1 cellular context compared by ENCODE assay signal in the genomic region with DNA sequence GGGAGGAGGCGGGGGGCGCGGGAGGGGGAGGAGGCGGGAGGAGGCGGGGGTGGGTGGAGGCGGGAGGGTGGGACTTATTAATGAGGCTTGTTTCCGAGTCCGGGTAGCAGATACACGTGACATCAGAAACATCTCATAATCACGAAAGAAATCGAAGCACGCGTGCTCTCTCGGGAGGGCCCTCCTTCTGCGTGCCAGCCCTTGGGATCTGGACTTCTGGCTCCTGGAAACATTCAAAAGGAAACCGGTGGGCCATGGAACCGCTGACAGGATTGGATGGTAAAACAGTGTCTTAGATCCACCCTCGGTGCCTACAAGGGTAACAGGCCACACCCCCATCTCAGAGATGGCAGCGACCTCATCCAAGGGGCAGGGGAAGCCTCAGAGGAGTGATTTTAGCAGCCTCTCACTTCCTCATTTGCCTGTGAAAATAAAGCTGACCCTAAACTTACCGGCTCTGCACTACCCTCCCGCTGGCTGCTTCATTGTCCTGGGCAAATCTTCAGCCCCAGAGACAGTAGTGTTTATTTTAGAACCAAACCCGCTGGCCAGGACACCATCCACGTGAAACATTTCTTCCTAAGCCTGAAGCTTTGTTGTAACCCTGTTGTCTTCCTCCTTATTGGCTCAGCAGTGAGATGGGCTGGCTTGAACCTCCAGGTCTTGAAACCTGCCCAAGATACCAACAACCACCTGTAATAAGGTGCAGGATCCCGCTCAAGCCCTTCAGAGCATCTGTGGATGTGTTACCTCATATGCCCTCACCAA.
TF ChIP-seq lines count a peak whose summit lies in the region.

No MANE protein-coding gene starts in this region.

TF ChIP-seq in HepG2, 621 proteins besides CTCF, POLR2A, EP300 and RAD21 (continued from another document and continues in another):
- TF ChIP-seq ARID2 (CRISPR knock-in tag; IDR thresholded peaks at IDR 0.05; ENCODE audit: borderline replicate concordance) (0 out of 2 replicates have a peak, but pooled peaks have one; percentile 5), ZFP36L1 (CRISPR knock-in tag; IDR thresholded peaks at IDR 0.05) (no peak), HNF4A (CRISPR knock-in tag; IDR thresholded peaks at IDR 0.05) (0 out of 2 replicates have a peak, but pooled peaks have one; percentile 37), PHB2 (IDR thresholded peaks at IDR 0.05; ENCODE audit: partially characterized antibody) (no peak), ISX (CRISPR knock-in tag; conservative IDR thresholded peaks at IDR 0.05) (no peak), FOXA1 (IDR thresholded peaks at IDR 0.05) (no peak), FOXA1 (CRISPR knock-in tag; IDR thresholded peaks at IDR 0.05) (0 out of 2 replicates have a peak, but pooled peaks have one; percentile 32), ZNF224 (CRISPR knock-in tag; IDR thresholded peaks at IDR 0.05) (0 out of 2 replicates have a peak, but pooled peaks have one; percentile 59), SOX5 (CRISPR knock-in tag; IDR thresholded peaks at IDR 0.05; ENCODE audit: borderline replicate concordance) (peak; percentile 71; the same call in 1 of the 2 replicates), DNMT1 (CRISPR knock-in tag; IDR thresholded peaks at IDR 0.05) (no peak), TOE1 (CRISPR knock-in tag; IDR thresholded peaks at IDR 0.05) (no peak), HNRNPUL1 (IDR thresholded peaks at IDR 0.05; ENCODE audit: low read depth, low read length) (no peak), PRPF4 (IDR thresholded peaks at IDR 0.05; ENCODE audit: low read depth, low read length, poor library complexity, severe bottlenecking) (no peak), IRF2 (CRISPR knock-in tag; IDR thresholded peaks at IDR 0.05) (peak; percentile 14; the same call in 1 of the 2 replicates), ZNF883 (CRISPR knock-in tag; IDR thresholded peaks at IDR 0.05; ENCODE audit: not compliant biosample characterization) (no peak), PCBP1 (IDR thresholded peaks at IDR 0.05; ENCODE audit: borderline replicate concordance, low read depth, low read length) (0 out of 2 replicates have a peak, but pooled peaks have one; percentile 68), NR2F6 (IDR thresholded peaks at IDR 0.05) (peak; percentile 33; the same call in 1 of the 2 replicates), NR2F6 (CRISPR knock-in tag; IDR thresholded peaks at IDR 0.05) (peak; percentile 15; the same call in 1 of the 2 replicates), RBM22 (optimal IDR thresholded peaks at IDR 0.05; ENCODE audit: low read length) (peak; percentile 79), ZSCAN21 (CRISPR knock-in tag; IDR thresholded peaks at IDR 0.05; ENCODE audit: borderline replicate concordance) (0 out of 2 replicates have a peak, but pooled peaks have one; percentile 44), ZNF614 (CRISPR knock-in tag; IDR thresholded peaks at IDR 0.05; ENCODE audit: borderline replicate concordance) (no peak), ZNF773 (CRISPR knock-in tag; IDR thresholded peaks at IDR 0.05; ENCODE audit: borderline replicate concordance) (peak; percentile 41; the same call in 1 of the 2 replicates), ZSCAN12 (CRISPR knock-in tag; IDR thresholded peaks at IDR 0.05) (no peak), MED1 (CRISPR knock-in tag; IDR thresholded peaks at IDR 0.05) (peak; percentile 72), RFXAP (CRISPR knock-in tag; IDR thresholded peaks at IDR 0.05; ENCODE audit: borderline replicate concordance) (peak; percentile 56; the same call in 1 of the 2 replicates), THAP11 (CRISPR knock-in tag; IDR thresholded peaks at IDR 0.05) (peak; percentile 6; the same call in 1 of the 2 replicates), CAMTA2 (CRISPR knock-in tag; IDR thresholded peaks at IDR 0.05; ENCODE audit: borderline replicate concordance) (no peak), U2AF1 (optimal IDR thresholded peaks at IDR 0.05; ENCODE audit: low read depth, low read length) (peak; percentile 92), MYC (CRISPR knock-in tag; IDR thresholded peaks at IDR 0.05; ENCODE audit: borderline replicate concordance) (peak; percentile 37; the same call in 1 of the 2 replicates), HMG20A (CRISPR knock-in tag; IDR thresholded peaks at IDR 0.05; ENCODE audit: borderline replicate concordance) (peak; percentile 48), BHLHE40 (IDR thresholded peaks at IDR 0.05; ENCODE audit: low read length) (peak; percentile 75), HDAC2 (CRISPR knock-in tag; IDR thresholded peaks at IDR 0.05) (peak; percentile 56; the same call in 1 of the 2 replicates), RBFOX2 (IDR thresholded peaks at IDR 0.05; ENCODE audit: low read depth, low read length) (peak; percentile 51)
- TF ChIP-seq, protein P1, sequence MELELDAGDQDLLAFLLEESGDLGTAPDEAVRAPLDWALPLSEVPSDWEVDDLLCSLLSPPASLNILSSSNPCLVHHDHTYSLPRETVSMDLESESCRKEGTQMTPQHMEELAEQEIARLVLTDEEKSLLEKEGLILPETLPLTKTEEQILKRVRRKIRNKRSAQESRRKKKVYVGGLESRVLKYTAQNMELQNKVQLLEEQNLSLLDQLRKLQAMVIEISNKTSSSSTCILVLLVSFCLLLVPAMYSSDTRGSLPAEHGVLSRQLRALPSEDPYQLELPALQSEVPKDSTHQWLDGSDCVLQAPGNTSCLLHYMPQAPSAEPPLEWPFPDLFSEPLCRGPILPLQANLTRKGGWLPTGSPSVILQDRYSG (CRISPR knock-in tag; IDR thresholded peaks at IDR 0.05), result 0 out of 2 replicates have a peak, but pooled peaks have one; percentile 28
- TF ChIP-seq, protein P2, sequence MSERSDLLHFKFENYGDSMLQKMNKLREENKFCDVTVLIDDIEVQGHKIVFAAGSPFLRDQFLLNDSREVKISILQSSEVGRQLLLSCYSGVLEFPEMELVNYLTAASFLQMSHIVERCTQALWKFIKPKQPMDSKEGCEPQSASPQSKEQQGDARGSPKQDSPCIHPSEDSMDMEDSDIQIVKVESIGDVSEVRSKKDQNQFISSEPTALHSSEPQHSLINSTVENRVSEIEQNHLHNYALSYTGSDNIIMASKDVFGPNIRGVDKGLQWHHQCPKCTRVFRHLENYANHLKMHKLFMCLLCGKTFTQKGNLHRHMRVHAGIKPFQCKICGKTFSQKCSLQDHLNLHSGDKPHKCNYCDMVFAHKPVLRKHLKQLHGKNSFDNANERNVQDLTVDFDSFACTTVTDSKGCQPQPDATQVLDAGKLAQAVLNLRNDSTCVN (CRISPR knock-in tag; IDR thresholded peaks at IDR 0.05; ENCODE audit: borderline replicate concordance), result peak; percentile 34; the same call in 1 of the 2 replicates
- TF ChIP-seq, protein P3, sequence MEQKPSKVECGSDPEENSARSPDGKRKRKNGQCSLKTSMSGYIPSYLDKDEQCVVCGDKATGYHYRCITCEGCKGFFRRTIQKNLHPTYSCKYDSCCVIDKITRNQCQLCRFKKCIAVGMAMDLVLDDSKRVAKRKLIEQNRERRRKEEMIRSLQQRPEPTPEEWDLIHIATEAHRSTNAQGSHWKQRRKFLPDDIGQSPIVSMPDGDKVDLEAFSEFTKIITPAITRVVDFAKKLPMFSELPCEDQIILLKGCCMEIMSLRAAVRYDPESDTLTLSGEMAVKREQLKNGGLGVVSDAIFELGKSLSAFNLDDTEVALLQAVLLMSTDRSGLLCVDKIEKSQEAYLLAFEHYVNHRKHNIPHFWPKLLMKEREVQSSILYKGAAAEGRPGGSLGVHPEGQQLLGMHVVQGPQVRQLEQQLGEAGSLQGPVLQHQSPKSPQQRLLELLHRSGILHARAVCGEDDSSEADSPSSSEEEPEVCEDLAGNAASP (CRISPR knock-in tag; IDR thresholded peaks at IDR 0.05; ENCODE audit: borderline replicate concordance), result peak; percentile 57; the same call in 1 of the 2 replicates
- TF ChIP-seq, protein P4, sequence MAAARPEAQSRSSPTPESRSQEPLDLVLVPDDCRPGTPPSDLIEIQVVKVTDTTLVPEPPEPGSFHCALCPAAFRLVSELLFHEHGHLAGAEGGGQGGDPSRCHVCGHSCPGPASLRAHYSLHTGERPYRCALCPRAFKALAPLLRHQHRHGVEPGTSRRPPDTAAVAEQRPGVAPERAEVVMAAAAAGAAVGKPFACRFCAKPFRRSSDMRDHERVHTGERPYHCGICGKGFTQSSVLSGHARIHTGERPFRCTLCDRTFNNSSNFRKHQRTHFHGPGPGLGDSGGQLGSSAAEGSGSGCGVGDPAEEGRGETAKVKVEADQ (CRISPR knock-in tag; IDR thresholded peaks at IDR 0.05; ENCODE audit: borderline replicate concordance), result 0 out of 2 replicates have a peak, but pooled peaks have one; percentile 32
- TF ChIP-seq, protein P5, sequence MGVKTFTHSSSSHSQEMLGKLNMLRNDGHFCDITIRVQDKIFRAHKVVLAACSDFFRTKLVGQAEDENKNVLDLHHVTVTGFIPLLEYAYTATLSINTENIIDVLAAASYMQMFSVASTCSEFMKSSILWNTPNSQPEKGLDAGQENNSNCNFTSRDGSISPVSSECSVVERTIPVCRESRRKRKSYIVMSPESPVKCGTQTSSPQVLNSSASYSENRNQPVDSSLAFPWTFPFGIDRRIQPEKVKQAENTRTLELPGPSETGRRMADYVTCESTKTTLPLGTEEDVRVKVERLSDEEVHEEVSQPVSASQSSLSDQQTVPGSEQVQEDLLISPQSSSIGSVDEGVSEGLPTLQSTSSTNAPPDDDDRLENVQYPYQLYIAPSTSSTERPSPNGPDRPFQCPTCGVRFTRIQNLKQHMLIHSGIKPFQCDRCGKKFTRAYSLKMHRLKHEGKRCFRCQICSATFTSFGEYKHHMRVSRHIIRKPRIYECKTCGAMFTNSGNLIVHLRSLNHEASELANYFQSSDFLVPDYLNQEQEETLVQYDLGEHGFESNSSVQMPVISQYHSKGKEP (CRISPR knock-in tag; IDR thresholded peaks at IDR 0.05), result no peak
- TF ChIP-seq, protein P6, sequence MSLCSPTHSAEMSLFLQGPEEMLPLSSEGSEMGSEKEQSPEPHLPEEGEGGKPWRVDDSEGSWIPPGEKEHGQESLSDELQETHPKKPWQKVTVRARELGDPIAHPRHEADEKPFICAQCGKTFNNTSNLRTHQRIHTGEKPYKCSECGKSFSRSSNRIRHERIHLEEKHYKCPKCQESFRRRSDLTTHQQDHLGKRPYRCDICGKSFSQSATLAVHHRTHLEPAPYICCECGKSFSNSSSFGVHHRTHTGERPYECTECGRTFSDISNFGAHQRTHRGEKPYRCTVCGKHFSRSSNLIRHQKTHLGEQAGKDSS (CRISPR knock-in tag; IDR thresholded peaks at IDR 0.05; ENCODE audit: borderline replicate concordance, low read depth), result peak; percentile 58; the same call in 1 of the 2 replicates
- TF ChIP-seq, protein P7, sequence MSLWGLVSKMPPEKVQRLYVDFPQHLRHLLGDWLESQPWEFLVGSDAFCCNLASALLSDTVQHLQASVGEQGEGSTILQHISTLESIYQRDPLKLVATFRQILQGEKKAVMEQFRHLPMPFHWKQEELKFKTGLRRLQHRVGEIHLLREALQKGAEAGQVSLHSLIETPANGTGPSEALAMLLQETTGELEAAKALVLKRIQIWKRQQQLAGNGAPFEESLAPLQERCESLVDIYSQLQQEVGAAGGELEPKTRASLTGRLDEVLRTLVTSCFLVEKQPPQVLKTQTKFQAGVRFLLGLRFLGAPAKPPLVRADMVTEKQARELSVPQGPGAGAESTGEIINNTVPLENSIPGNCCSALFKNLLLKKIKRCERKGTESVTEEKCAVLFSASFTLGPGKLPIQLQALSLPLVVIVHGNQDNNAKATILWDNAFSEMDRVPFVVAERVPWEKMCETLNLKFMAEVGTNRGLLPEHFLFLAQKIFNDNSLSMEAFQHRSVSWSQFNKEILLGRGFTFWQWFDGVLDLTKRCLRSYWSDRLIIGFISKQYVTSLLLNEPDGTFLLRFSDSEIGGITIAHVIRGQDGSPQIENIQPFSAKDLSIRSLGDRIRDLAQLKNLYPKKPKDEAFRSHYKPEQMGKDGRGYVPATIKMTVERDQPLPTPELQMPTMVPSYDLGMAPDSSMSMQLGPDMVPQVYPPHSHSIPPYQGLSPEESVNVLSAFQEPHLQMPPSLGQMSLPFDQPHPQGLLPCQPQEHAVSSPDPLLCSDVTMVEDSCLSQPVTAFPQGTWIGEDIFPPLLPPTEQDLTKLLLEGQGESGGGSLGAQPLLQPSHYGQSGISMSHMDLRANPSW (CRISPR knock-in tag; IDR thresholded peaks at IDR 0.05; ENCODE audit: borderline replicate concordance), result 0 out of 2 replicates have a peak, but pooled peaks have one; percentile 39
- TF ChIP-seq, protein P8, sequence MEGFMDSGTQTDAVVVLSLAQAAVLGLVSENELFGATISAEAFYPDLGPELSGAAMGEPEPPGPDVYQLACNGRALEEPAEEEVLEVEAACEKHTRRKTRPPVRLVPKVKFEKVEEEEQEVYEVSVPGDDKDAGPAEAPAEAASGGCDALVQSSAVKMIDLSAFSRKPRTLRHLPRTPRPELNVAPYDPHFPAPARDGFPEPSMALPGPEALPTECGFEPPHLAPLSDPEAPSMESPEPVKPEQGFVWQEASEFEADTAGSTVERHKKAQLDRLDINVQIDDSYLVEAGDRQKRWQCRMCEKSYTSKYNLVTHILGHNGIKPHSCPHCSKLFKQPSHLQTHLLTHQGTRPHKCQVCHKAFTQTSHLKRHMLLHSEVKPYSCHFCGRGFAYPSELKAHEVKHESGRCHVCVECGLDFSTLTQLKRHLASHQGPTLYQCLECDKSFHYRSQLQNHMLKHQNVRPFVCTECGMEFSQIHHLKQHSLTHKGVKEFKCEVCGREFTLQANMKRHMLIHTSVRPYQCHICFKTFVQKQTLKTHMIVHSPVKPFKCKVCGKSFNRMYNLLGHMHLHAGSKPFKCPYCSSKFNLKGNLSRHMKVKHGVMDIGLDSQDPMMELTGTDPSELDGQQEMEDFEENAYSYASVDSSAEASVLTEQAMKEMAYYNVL (CRISPR knock-in tag; IDR thresholded peaks at IDR 0.05; ENCODE audit: borderline replicate concordance), result 0 out of 2 replicates have a peak, but pooled peaks have one; percentile 40
- TF ChIP-seq, protein P9, sequence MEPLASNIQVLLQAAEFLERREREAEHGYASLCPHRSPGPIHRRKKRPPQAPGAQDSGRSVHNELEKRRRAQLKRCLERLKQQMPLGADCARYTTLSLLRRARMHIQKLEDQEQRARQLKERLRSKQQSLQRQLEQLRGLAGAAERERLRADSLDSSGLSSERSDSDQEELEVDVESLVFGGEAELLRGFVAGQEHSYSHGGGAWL (CRISPR knock-in tag; IDR thresholded peaks at IDR 0.05), result 0 out of 2 replicates have a peak, but pooled peaks have one; percentile 45
- TF ChIP-seq, protein P10, sequence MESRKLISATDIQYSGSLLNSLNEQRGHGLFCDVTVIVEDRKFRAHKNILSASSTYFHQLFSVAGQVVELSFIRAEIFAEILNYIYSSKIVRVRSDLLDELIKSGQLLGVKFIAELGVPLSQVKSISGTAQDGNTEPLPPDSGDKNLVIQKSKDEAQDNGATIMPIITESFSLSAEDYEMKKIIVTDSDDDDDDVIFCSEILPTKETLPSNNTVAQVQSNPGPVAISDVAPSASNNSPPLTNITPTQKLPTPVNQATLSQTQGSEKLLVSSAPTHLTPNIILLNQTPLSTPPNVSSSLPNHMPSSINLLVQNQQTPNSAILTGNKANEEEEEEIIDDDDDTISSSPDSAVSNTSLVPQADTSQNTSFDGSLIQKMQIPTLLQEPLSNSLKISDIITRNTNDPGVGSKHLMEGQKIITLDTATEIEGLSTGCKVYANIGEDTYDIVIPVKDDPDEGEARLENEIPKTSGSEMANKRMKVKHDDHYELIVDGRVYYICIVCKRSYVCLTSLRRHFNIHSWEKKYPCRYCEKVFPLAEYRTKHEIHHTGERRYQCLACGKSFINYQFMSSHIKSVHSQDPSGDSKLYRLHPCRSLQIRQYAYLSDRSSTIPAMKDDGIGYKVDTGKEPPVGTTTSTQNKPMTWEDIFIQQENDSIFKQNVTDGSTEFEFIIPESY (CRISPR knock-in tag; IDR thresholded peaks at IDR 0.05), result 0 out of 2 replicates have a peak, but pooled peaks have one; percentile 4
